ENCODE assay signal across 28 cellular contexts in the genomic region with DNA sequence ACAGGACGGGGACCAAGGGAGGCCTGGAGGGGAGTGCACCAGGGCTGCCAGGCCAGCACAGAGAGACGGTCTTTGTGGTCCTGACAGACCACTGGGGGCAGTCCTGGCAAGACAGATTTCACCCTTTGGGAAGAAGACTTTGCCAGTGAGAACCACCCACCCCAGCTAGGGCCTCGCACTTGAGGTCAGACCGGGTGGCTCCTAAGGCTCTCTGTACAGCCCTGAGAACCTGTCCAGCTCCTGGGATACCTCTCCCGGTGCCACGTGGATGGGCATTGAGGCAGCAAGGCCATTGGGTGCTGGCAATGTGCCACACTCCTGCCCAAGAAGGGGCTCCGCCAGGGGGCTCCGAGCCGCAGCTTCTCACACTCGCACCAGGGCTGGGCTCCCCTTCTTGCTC. TPM values are rescaled to one million over a fixed set of nuclear protein-coding genes. Genes with fewer than 3 reads are reported as not detected.
DNase-seq lines count a peak whose midpoint lies in the region; ATAC-seq, FAIRE-seq and TF ChIP-seq lines count a peak whose summit lies in the region.
"Had no signal": no experiment of that assay in that cellular context is flagged by ENCODE, and none has a peak within 500 bp of the region (broad histone marks: within the 10 kb centered on the region; RNA-seq: fewer than 3 reads in every experiment).

No MANE protein-coding gene starts in this region.

- in situ Hi-C loops in GM12878 (cut with MboI): no loop called here

- peak overlapping the region; percentile 85 to 96 for H3K27ac Mint-ChIP-seq in stimulated activated naive CD8-positive, alpha-beta T cell treated with anti-CD3 and anti-CD28 coated beads, Interleukin-15, amount 100 ng/mL, for 72 hours
- peak overlapping the region; percentile 23 to 88 for H3K27ac Mint-ChIP-seq in natural killer cell

- no TSS peak for BruUV-seq in GM12878 (replicated peaks; lab: Mats Ljungman, UMichigan)

- SMC1A ChIA-PET in GM12878 (lab: Charles Lee; ENCODE audit: uncharacterized antibody, unreplicated experiment): interaction anchor here (0.7 kb wide), 1 partner anchor 82 kb away, joined by 3 read pairs; no protein-coding TSS in a partner anchor

- H3K4me3 ChIP-seq in GM12878: no peak overlapping the region
- H3K4me3 ChIP-seq: mucosa of descending colon, SJSA1 had no signal

- peaks cover 3 to 16% of the 10 kb centered on the region in 2 experiments; a peak in 3 of 4 replicates for H3K36me3 ChIP-seq in GM12878 (ENCODE audit: control insufficient read depth in 2 of 2, insufficient read depth in 2 of 2, low read length in 1 of 2)
- H3K36me3 ChIP-seq: SJSA1 had no signal

- FAIRE-seq in GM12878 (lab: Jason Lieb, UNC) (no peak), GM19239 (lab: Jason Lieb, UNC) (no peak)
- FAIRE-seq: astrocyte, small intestine had no signal

- peaks cover 14% of the 10 kb centered on the region for H3K36me3 Mint-ChIP-seq in natural killer cell

- RAD21 ChIA-PET in GM12878 (lab: Charles Lee; ENCODE audit: unreplicated experiment): interaction anchor here (1.5 kb wide), 1 partner anchor 44 kb away, joined by 3 read pairs; no protein-coding TSS in a partner anchor

- H3K27me3 Mint-ChIP-seq in stimulated activated naive CD8-positive, alpha-beta T cell treated with anti-CD3 and anti-CD28 coated beads, Interleukin-15, amount 100 ng/mL, for 72 hours: no peaks in the 10 kb centered on the region
- H3K27me3 Mint-ChIP-seq in natural killer cell (ENCODE audit: low read depth in 2 of 2): no peaks in the 10 kb centered on the region
- H3K27me3 Mint-ChIP-seq: activated naive CD4-positive, alpha-beta T cell treated with anti-CD3 and anti-CD28 coated beads, Interleukin-2, amount 10 ng/mL, durations not matched to agents 7 days and 5 days; stimulated activated naive CD8-positive, alpha-beta T cell treated with anti-CD3 and anti-CD28 coated beads, Interleukin-15, Interleukin-2, amounts not matched to agents 100 ng/mL and 50 ng/mL, for 24 hours; type B pancreatic cell had no signal

- no peak for TF ChIP-seq EP300 in GM12878 (IDR thresholded peaks at IDR 0.05; ENCODE audit: borderline replicate concordance in 1 of 2, control insufficient read depth in 1 of 2, low read depth in 2 of 2, low read length in 2 of 2)

- H3K9me3 Mint-ChIP-seq in stimulated activated naive CD8-positive, alpha-beta T cell treated with anti-CD3 and anti-CD28 coated beads, Interleukin-15, amount 100 ng/mL, for 72 hours: no peaks in the 10 kb centered on the region
- no peaks in the 10 kb centered on the region for H3K9me3 Mint-ChIP-seq in natural killer cell
- H3K9me3 Mint-ChIP-seq: activated naive CD4-positive, alpha-beta T cell treated with anti-CD3 and anti-CD28 coated beads, Interleukin-2, amount 10 ng/mL, durations not matched to agents 7 days and 5 days; immature natural killer cell; stimulated activated naive CD8-positive, alpha-beta T cell treated with anti-CD3 and anti-CD28 coated beads, Interleukin-15, Interleukin-2, amounts not matched to agents 100 ng/mL and 50 ng/mL, for 24 hours; T-helper 1 cell treated with Interleukin-12 subunit alpha and Interleukin-12 subunit beta and Interleukin-4 antibody, amounts not matched to agents 30 μg/mL and 1 μg/mL, for 36 hours; type B pancreatic cell had no signal

- TF ChIP-seq RAD21 in GM12878 (IDR thresholded peaks at IDR 0.05; ENCODE audit: insufficient read depth, low read depth, low read length): no peak

- POLR2A ChIA-PET in GM12878 (lab: Charles Lee): no interaction called here

- TF ChIP-seq POLR2A in GM12878 (IDR thresholded peaks at IDR 0.05; ENCODE audit: low read depth, low read length): peak; percentile 17; the same call in 1 of the 2 replicates

- peaks cover 80% of the 10 kb centered on the region for H3K4me1 Mint-ChIP-seq in stimulated activated naive CD8-positive, alpha-beta T cell treated with anti-CD3 and anti-CD28 coated beads, Interleukin-15, amount 100 ng/mL, for 72 hours
- peaks cover 52 to 62% of the 10 kb centered on the region in 2 donors for H3K4me1 Mint-ChIP-seq in natural killer cell

- no peak for DNase-seq in stimulated activated naive CD8-positive, alpha-beta T cell treated with anti-CD3 and anti-CD28 coated beads, Interleukin-15, amount 100 ng/mL, for 72 hours
- DNase-seq in stimulated activated naive CD8-positive, alpha-beta T cell treated with anti-CD3 and anti-CD28 coated beads, Interleukin-15, Interleukin-2, amounts not matched to agents 100 U/mL and 50 U/mL, for 24 hours: no peak
- DNase-seq in GM12878 (ENCODE audit: low read depth, low spot score): no peak
- no peak for DNase-seq in natural killer cell
- DNase-seq in GM19239 (ENCODE audit: insufficient read length, low spot score): no peak
- DNase-seq in iPS-NIHi11 (ENCODE audit: low spot score): no peak
- DNase-seq: ACHN; activated CD4-positive, alpha-beta T cell treated with anti-CD3 and anti-CD28 coated beads, Interleukin-2, amount 50 U/mL, for 4 hours; activated naive CD4-positive, alpha-beta T cell treated with anti-CD3 and anti-CD28 coated beads, Interleukin-2, amount 10 ng/mL, durations not matched to agents 7 days and 5 days; C1 segment of cervical spinal cord; cerebellar nuclear complex; effector CD4-positive, alpha-beta T cell; erythroblast; foreskin keratinocyte; HCEC 1CT; immature natural killer cell; MM.1S; NCI-H1417 treated with DMSO at 0.1 percent for 48 hours; NCI-H510A treated with DMSO at 0.1 percent for 48 hours; small intestine had no signal

- H3K27me3 ChIP-seq in GM12878 (replicated peaks in 1 of 2; ENCODE audit: control insufficient read depth in 2 of 2, insufficient read depth in 2 of 2, low read length in 1 of 2): no peaks in the 10 kb centered on the region
- H3K27me3 ChIP-seq: foreskin keratinocyte, SJSA1 had no signal

- WGBS in GM12878 (ENCODE audit: insufficient coverage, insufficient replicate concordance, low lambda C conversion rate, missing lambda C conversion rate): 80% methylated on average over 10 of the region's 10 CpGs

- H3K4me1 ChIP-seq in GM12878 (ENCODE audit: control insufficient read depth, insufficient read depth, low read length): no peaks in the 10 kb centered on the region
- H3K4me1 ChIP-seq: foreskin keratinocyte, SJSA1 had no signal

- H3K4me3 Mint-ChIP-seq in stimulated activated naive CD8-positive, alpha-beta T cell treated with anti-CD3 and anti-CD28 coated beads, Interleukin-15, amount 100 ng/mL, for 72 hours: no peak overlapping the region
- no peak overlapping the region for H3K4me3 Mint-ChIP-seq in natural killer cell
- H3K4me3 Mint-ChIP-seq: activated naive CD4-positive, alpha-beta T cell treated with anti-CD3 and anti-CD28 coated beads, Interleukin-2, amount 10 ng/mL, durations not matched to agents 7 days and 5 days; immature natural killer cell; stimulated activated naive CD8-positive, alpha-beta T cell treated with anti-CD3 and anti-CD28 coated beads, Interleukin-15, Interleukin-2, amounts not matched to agents 100 ng/mL and 50 ng/mL, for 24 hours; T-helper 1 cell treated with Interleukin-12 subunit alpha and Interleukin-12 subunit beta and Interleukin-4 antibody, amounts not matched to agents 30 μg/mL and 1 μg/mL, for 36 hours; type B pancreatic cell had no signal

- H4K20me1 ChIP-seq in GM12878 (ENCODE audit: control insufficient read depth, insufficient read depth): no peaks in the 10 kb centered on the region

- no peak for ATAC-seq in stimulated activated naive CD8-positive, alpha-beta T cell treated with anti-CD3 and anti-CD28 coated beads, Interleukin-15, amount 100 ng/mL, for 72 hours
- no peak for ATAC-seq in stimulated activated naive CD8-positive, alpha-beta T cell treated with anti-CD3 and anti-CD28 coated beads, Interleukin-15, Interleukin-2, amounts not matched to agents 100 U/mL and 50 U/mL, for 24 hours
- no peak; the same call in 2 of the 3 replicates for ATAC-seq in GM12878
- no peak for ATAC-seq in natural killer cell
- ATAC-seq in activated CD4-positive, CD25-positive, alpha-beta regulatory T cell treated with anti-CD3 and anti-CD28 coated beads, Interleukin-2, amount 50 U/mL, for 24 hours: no peak
- ATAC-seq in HG03045 (IDR thresholded peaks at IDR 0.05; ENCODE audit: unreplicated experiment): no peak
- ATAC-seq: foreskin keratinocyte, mucosa of descending colon had no signal

- no peaks in the 10 kb centered on the region for H3K79me2 ChIP-seq in GM12878 (ENCODE audit: control insufficient read depth, insufficient read depth, low read length)

- H3K4me2 ChIP-seq in GM12878 (ENCODE audit: control insufficient read depth, insufficient read depth): no peak overlapping the region

- H2AFZ ChIP-seq in GM12878 (ENCODE audit: control insufficient read depth, low read depth, low read length): no peak overlapping the region

- intact Hi-C loops in GM12878 (cut with micrococcal nuclease; ENCODE audit: unreplicated experiment) (no loop called here), natural killer cell (cut with micrococcal nuclease) (no loop called here)

- H3K9me3 ChIP-seq in GM12878 (replicated peaks; ENCODE audit: control insufficient read depth, insufficient read depth, low read length): no peaks in the 10 kb centered on the region
- H3K9me3 ChIP-seq: mucosa of descending colon, SJSA1 had no signal

- no peak overlapping the region for H3K9ac ChIP-seq in GM12878 (ENCODE audit: control insufficient read depth, insufficient read depth, low read length)

- TF ChIP-seq CTCF in GM12878 (IDR thresholded peaks at IDR 0.05 in 2 of 3, conservative IDR thresholded peaks at IDR 0.05 in 1 of 3; ENCODE audit: control insufficient read depth in 2 of 3, extremely low read depth in 1 of 3, insufficient read depth in 1 of 3, low read depth in 3 of 3, low read length in 3 of 3) (no peak), natural killer cell (IDR thresholded peaks at IDR 0.05) (no peak)

- CTCF ChIA-PET in GM12878 (lab: Yijun Ruan, JAX): interaction anchor here (1.1 to 1.8 kb wide), 2 partner anchors 38 to 76 kb away, joined by 3 to 5 read pairs; no protein-coding TSS in a partner anchor

- H3K27ac ChIP-seq in GM12878 (ENCODE audit: control insufficient read depth, insufficient read depth): no peak overlapping the region
- H3K27ac ChIP-seq: foreskin keratinocyte, SJSA1 had no signal

RNA-seq across cellular contexts. Expression of a gene that starts 42.4 kb away (rescaled TPM):
- total RNA-seq in GM12878 (2013; cell fraction: nucleolus; rRNA removed): 1.4 and 2.3 TPM in 2 replicates
- total RNA-seq in GM12878 (2014; rRNA removed) (0.87 and 1.1 TPM in 2 replicates), GM12878 (2014; rRNA removed; fragmentation: Illumina TruSeq; extraction: Trizol) (0.05 and 0.45 TPM in 2 replicates), GM12878 (2021) (1.8 and 2.5 TPM in 2 replicates), natural killer cell (1 to 10 TPM in 2 of 3 donors, under 1 TPM in 1; 0.60 to 7.1 (median 4.4) TPM)
- polyA plus RNA-seq in GM12878 (2011; ENCODE audit: low read depth): not detected
- polyA plus RNA-seq in GM12878 (2011; rRNA removed) (0.07 TPM in 1 of 2 replicates, not detected in the other), GM12878 (2014; fragmentation: Illumina TruSeq; extraction: Trizol) (0.01 and 0.03 TPM in 2 replicates), GM12878 (2014; fragmentation: Nextera tagmentation; extraction: Ambion mirVana) (under 1 TPM in 1 of 2 experiments, not detected in 1; 0.62 TPM), GM12878 (2014; rRNA removed) (0.26 and 0.66 TPM in 2 replicates), GM12878 (2016; fragmentation: Nextera tagmentation; extraction: Ambion mirVana) (under 1 TPM; 0.06 to 0.52 TPM)
- 0.04 and 0.07 TPM in 2 replicates for polyA plus RNA-seq in GM12878 (2011; cell fraction: cytosol; rRNA removed)
- 0.19 and 0.51 TPM in 2 replicates for polyA plus RNA-seq in GM12878 (2011; cell fraction: nucleus; rRNA removed)
- 0.51 and 0.80 TPM in 2 replicates for polyA plus RNA-seq in GM12878 (2012)
- 0.10 TPM in 1 of 2 replicates, not detected in the other for polyA minus RNA-seq in GM12878 (2011; rRNA and poly(A)+ RNA removed)
- not detected in 2 replicates for polyA minus RNA-seq in GM12878 (2011; cell fraction: cytosol; rRNA and poly(A)+ RNA removed)
- polyA minus RNA-seq in GM12878 (2011; cell fraction: nucleus; rRNA and poly(A)+ RNA removed): 0.10 and 0.24 TPM in 2 replicates
- total RNA-seq: astrocyte, SJSA1 had no signal

RNA-seq across cellular contexts. Expression of a gene that starts 51.8 kb away (rescaled TPM):
- 1,242 and 1,365 TPM in 2 replicates for total RNA-seq in GM12878 (2013; cell fraction: nucleolus; rRNA removed)
- total RNA-seq in GM12878 (2014; rRNA removed) (92.2 and 98.6 TPM in 2 replicates), GM12878 (2014; rRNA removed; fragmentation: Illumina TruSeq; extraction: Trizol) (87.4 and 87.6 TPM in 2 replicates), GM12878 (2021) (104 and 112 TPM in 2 replicates), natural killer cell (1,000 to 10,000 TPM in 1 of 3 donors, 100 to 1,000 TPM in 2; 882 to 1,108 (median 986) TPM)
- 102 TPM for polyA plus RNA-seq in GM12878 (2011; ENCODE audit: low read depth)
- polyA plus RNA-seq in GM12878 (2011; rRNA removed) (226 and 341 TPM in 2 replicates), GM12878 (2014; fragmentation: Illumina TruSeq; extraction: Trizol) (115 and 128 TPM in 2 replicates), GM12878 (2014; fragmentation: Nextera tagmentation; extraction: Ambion mirVana) (10 to 100 TPM; 11.9 to 13.6 TPM), GM12878 (2014; rRNA removed) (118 and 128 TPM in 2 replicates), GM12878 (2016; fragmentation: Nextera tagmentation; extraction: Ambion mirVana) (10 to 100 TPM; 33.5 to 35.4 TPM)
- polyA plus RNA-seq in GM12878 (2011; cell fraction: cytosol; rRNA removed): 282 and 297 TPM in 2 replicates
- 1,111 and 1,225 TPM in 2 replicates for polyA plus RNA-seq in GM12878 (2011; cell fraction: nucleus; rRNA removed)
- polyA plus RNA-seq in GM12878 (2012): 138 and 162 TPM in 2 replicates
- polyA minus RNA-seq in GM12878 (2011; rRNA and poly(A)+ RNA removed): 273 and 309 TPM in 2 replicates
- 71.8 and 79.0 TPM in 2 replicates for polyA minus RNA-seq in GM12878 (2011; cell fraction: cytosol; rRNA and poly(A)+ RNA removed)
- 230 and 324 TPM in 2 replicates for polyA minus RNA-seq in GM12878 (2011; cell fraction: nucleus; rRNA and poly(A)+ RNA removed)
